ENCODE assay signal across 18 cellular contexts in genomic region chr4:26441110-26441509, GRCh38. TPM values are rescaled to one million over a fixed set of nuclear protein-coding genes. Genes with fewer than 3 reads are reported as not detected.
A peak's percentile ranks its signal among the peaks of the same experiment; 100 is the strongest.
DNase-seq lines count a peak whose midpoint lies in the region; ATAC-seq and TF ChIP-seq lines count a peak whose summit lies in the region.
"Had no signal": no experiment of that assay in that cellular context is flagged by ENCODE, and none has a peak within 500 bp of the region (broad histone marks: within the 10 kb centered on the region; RNA-seq: fewer than 3 reads in every experiment).

No MANE protein-coding gene starts in this region.

- H3K9me3 Mint-ChIP-seq in chondrocyte (ENCODE audit: low read depth): peaks cover 11% of the 10 kb centered on the region
- no peaks in the 10 kb centered on the region for H3K9me3 Mint-ChIP-seq in CD4-positive, alpha-beta T cell
- peaks cover 5% of the 10 kb centered on the region for H3K9me3 Mint-ChIP-seq in activated CD4-positive, alpha-beta T cell treated with anti-CD3 and anti-CD28 coated beads for 36 hours (ENCODE audit: low read depth)
- no peaks in the 10 kb centered on the region for H3K9me3 Mint-ChIP-seq in activated naive CD4-positive, alpha-beta T cell treated with anti-CD3 and anti-CD28 coated beads, Interleukin-2, amount 10 ng/mL, durations not matched to agents 7 days and 5 days

- H3K27ac Mint-ChIP-seq in chondrocyte (ENCODE audit: unreplicated experiment): peak overlapping the region; percentile 73
- H3K27ac Mint-ChIP-seq in CD4-positive, alpha-beta T cell: no peak overlapping the region
- H3K27ac Mint-ChIP-seq in activated CD4-positive, alpha-beta T cell treated with anti-CD3 and anti-CD28 coated beads for 36 hours: no peak overlapping the region
- no peak overlapping the region for H3K27ac Mint-ChIP-seq in activated naive CD4-positive, alpha-beta T cell treated with anti-CD3 and anti-CD28 coated beads, Interleukin-2, amount 10 ng/mL, durations not matched to agents 7 days and 5 days

- intact Hi-C loops in CD4-positive, alpha-beta T cell (cut with DNase I, micrococcal nuclease): no loop called here
- intact Hi-C loops in activated CD4-positive, alpha-beta T cell treated with anti-CD3 and anti-CD28 coated beads for 36 hours (cut with DNase I, micrococcal nuclease): no loop called here
- intact Hi-C loops in lower lobe of right lung (cut with DNase I): no loop called here

- H3K4me1 ChIP-seq in lower lobe of right lung: no peaks in the 10 kb centered on the region

- POLR2A ChIA-PET in CD4-positive, alpha-beta T cell (lab: Charles Lee): no interaction called here
- POLR2A ChIA-PET in activated CD4-positive, alpha-beta T cell treated with anti-CD3 and anti-CD28 coated beads for 36 hours (lab: Charles Lee): no interaction called here

- H3K9me3 ChIP-seq in CD4-positive, alpha-beta T cell (ENCODE audit: control insufficient read depth, low read length): peaks cover 4% of the 10 kb centered on the region
- H3K9me3 ChIP-seq in lower lobe of right lung: no peaks in the 10 kb centered on the region

- no peak overlapping the region for H3K4me3 Mint-ChIP-seq in chondrocyte (ENCODE audit: unreplicated experiment)
- H3K4me3 Mint-ChIP-seq in CD4-positive, alpha-beta T cell: no peak overlapping the region
- no peak overlapping the region for H3K4me3 Mint-ChIP-seq in activated CD4-positive, alpha-beta T cell treated with anti-CD3 and anti-CD28 coated beads for 36 hours
- no peak overlapping the region for H3K4me3 Mint-ChIP-seq in activated naive CD4-positive, alpha-beta T cell treated with anti-CD3 and anti-CD28 coated beads, Interleukin-2, amount 10 ng/mL, durations not matched to agents 7 days and 5 days

- peak; percentile 66 for DNase-seq in AG08395 (ENCODE audit: low spot score)
- DNase-seq in HK-2 (ENCODE audit: unreplicated experiment): peak; percentile 21
- no peak for DNase-seq in chondrocyte (ENCODE audit: low spot score)
- peak; percentile 68 for DNase-seq in kidney tubule cell (ENCODE audit: low spot score)
- DNase-seq in CD4-positive, alpha-beta T cell: no peak
- no peak for DNase-seq in activated CD4-positive, alpha-beta T cell treated with anti-CD3 and anti-CD28 coated beads for 36 hours
- no peak for DNase-seq in activated naive CD4-positive, alpha-beta T cell treated with anti-CD3 and anti-CD28 coated beads, Interleukin-2, amount 10 ng/mL, durations not matched to agents 7 days and 5 days
- DNase-seq in lower lobe of right lung: no peak
- DNase-seq: activated naive CD4-positive, alpha-beta T cell treated with Interleukin-2 at 50 U/mL for 16 hours; caudate nucleus; kidney; NCI-H1105; NCI-H2227 treated with DMSO at 0.1 percent for 48 hours; NK-92 treated with Interleukin-12 subunit alpha and Interleukin-12 subunit beta, amount 100 ng/mL, for 24 hours; posterior cingulate gyrus; SHP77 treated with DMSO at 0.1 percent for 48 hours; stimulated activated naive CD8-positive, alpha-beta T cell treated with anti-CD3 and anti-CD28 coated beads, Interleukin-15, Interleukin-2, amounts not matched to agents 100 U/mL and 50 U/mL, for 24 hours; T-helper 9 cell had no signal

- peaks cover 13% of the 10 kb centered on the region for H3K4me1 Mint-ChIP-seq in chondrocyte (ENCODE audit: low read depth)
- H3K4me1 Mint-ChIP-seq in CD4-positive, alpha-beta T cell (ENCODE audit: low read depth): no peaks in the 10 kb centered on the region
- H3K4me1 Mint-ChIP-seq in activated CD4-positive, alpha-beta T cell treated with anti-CD3 and anti-CD28 coated beads for 36 hours: no peaks in the 10 kb centered on the region
- no peaks in the 10 kb centered on the region for H3K4me1 Mint-ChIP-seq in activated naive CD4-positive, alpha-beta T cell treated with anti-CD3 and anti-CD28 coated beads, Interleukin-2, amount 10 ng/mL, durations not matched to agents 7 days and 5 days

- CTCF ChIA-PET in CD4-positive, alpha-beta T cell (lab: Charles Lee): no interaction called here
- CTCF ChIA-PET in activated CD4-positive, alpha-beta T cell treated with anti-CD3 and anti-CD28 coated beads for 36 hours (lab: Charles Lee): interaction anchor here (0.6 kb wide), 1 partner anchor 104 kb away, joined by 6 read pairs; no protein-coding TSS in a partner anchor
- CTCF ChIA-PET in activated naive CD4-positive, alpha-beta T cell treated with anti-CD3 and anti-CD28 coated beads, Interleukin-2, amount 10 ng/mL, durations not matched to agents 7 days and 5 days (lab: Charles Lee): no interaction called here

- peaks cover 9% of the 10 kb centered on the region for H3K36me3 Mint-ChIP-seq in chondrocyte (ENCODE audit: low read depth)
- H3K36me3 Mint-ChIP-seq in CD4-positive, alpha-beta T cell (ENCODE audit: low read depth): peaks cover 21% of the 10 kb centered on the region
- peaks cover 6% of the 10 kb centered on the region for H3K36me3 Mint-ChIP-seq in activated CD4-positive, alpha-beta T cell treated with anti-CD3 and anti-CD28 coated beads for 36 hours (ENCODE audit: low read depth)
- peaks cover 5% of the 10 kb centered on the region for H3K36me3 Mint-ChIP-seq in activated naive CD4-positive, alpha-beta T cell treated with anti-CD3 and anti-CD28 coated beads, Interleukin-2, amount 10 ng/mL, durations not matched to agents 7 days and 5 days

- no peak for ATAC-seq in CD4-positive, alpha-beta T cell (ENCODE audit: poor library complexity)
- ATAC-seq in activated CD4-positive, alpha-beta T cell treated with anti-CD3 and anti-CD28 coated beads for 36 hours: no peak
- no peak for ATAC-seq in lower lobe of right lung
- ATAC-seq: stimulated activated naive CD8-positive, alpha-beta T cell treated with anti-CD3 and anti-CD28 coated beads, Interleukin-15, Interleukin-2, amounts not matched to agents 100 U/mL and 50 U/mL, for 24 hours had no signal

- TF ChIP-seq CTCF in chondrocyte (IDR thresholded peaks at IDR 0.05) (no peak), lower lobe of right lung (IDR thresholded peaks at IDR 0.05) (no peak)
- TF ChIP-seq CTCF in CD4-positive, alpha-beta T cell (IDR thresholded peaks at IDR 0.05): no peak

- H3K36me3 ChIP-seq in lower lobe of right lung: peaks cover 14% of the 10 kb centered on the region

- no peaks in the 10 kb centered on the region for H3K27me3 ChIP-seq in CD4-positive, alpha-beta T cell (ENCODE audit: control insufficient read depth, insufficient read depth, low read length)
- no peaks in the 10 kb centered on the region for H3K27me3 ChIP-seq in lower lobe of right lung (ENCODE audit: low read depth)

- no peaks in the 10 kb centered on the region for H3K27me3 Mint-ChIP-seq in chondrocyte (ENCODE audit: low read depth)
- H3K27me3 Mint-ChIP-seq in CD4-positive, alpha-beta T cell: no peaks in the 10 kb centered on the region
- H3K27me3 Mint-ChIP-seq in activated CD4-positive, alpha-beta T cell treated with anti-CD3 and anti-CD28 coated beads for 36 hours: no peaks in the 10 kb centered on the region
- no peaks in the 10 kb centered on the region for H3K27me3 Mint-ChIP-seq in activated naive CD4-positive, alpha-beta T cell treated with anti-CD3 and anti-CD28 coated beads, Interleukin-2, amount 10 ng/mL, durations not matched to agents 7 days and 5 days

- H3K27ac ChIP-seq in CD4-positive, alpha-beta T cell (ENCODE audit: low read depth, low read length): no peak overlapping the region
- H3K27ac ChIP-seq in lower lobe of right lung: no peak overlapping the region

- H3K4me3 ChIP-seq in lower lobe of right lung: no peak overlapping the region

RNA-seq across cellular contexts. Expression of gene CCKAR, which starts 49.2 kb away (rescaled TPM):
- not detected in 3 replicates for total RNA-seq in chondrocyte
- total RNA-seq in CD4-positive, alpha-beta T cell: not detected
- not detected for total RNA-seq in activated CD4-positive, alpha-beta T cell treated with anti-CD3 and anti-CD28 coated beads for 36 hours
- total RNA-seq in lower lobe of right lung: not detected
- total RNA-seq: kidney had no signal

Comparison
In these comparisons a context has a peak if more than half of its experiments do, and no peak if none do; other contexts are left out.
1. DNase-seq: peak in AG08395 (single experiment), HK-2 (single experiment) and kidney tubule cell (single experiment); none in chondrocyte (single experiment), CD4-positive, alpha-beta T cell (0 of 10), activated CD4-positive, alpha-beta T cell treated with anti-CD3 and anti-CD28 coated beads for 36 hours (single experiment), activated naive CD4-positive, alpha-beta T cell treated with anti-CD3 and anti-CD28 coated beads, Interleukin-2, amount 10 ng/mL, durations not matched to agents 7 days and 5 days (single experiment) and lower lobe of right lung (single experiment).